Comparison of ENCODE assay signal across 2 cellular contexts in genomic region chr7:100364480-100364879, GRCh38.
TF ChIP-seq lines count a peak whose summit lies in the region.

No MANE protein-coding gene starts in this region.

TF ChIP-seq in SK-N-SH, 30 proteins besides CTCF, POLR2A, EP300 and RAD21:
- TF ChIP-seq GABPA (IDR thresholded peaks at IDR 0.05; ENCODE audit: low read depth) (no peak), RCOR1 (IDR thresholded peaks at IDR 0.05; ENCODE audit: low read length) (no peak), POLR2AphosphoS5 (IDR thresholded peaks at IDR 0.05; ENCODE audit: low read depth, low read length) (peak; percentile 45; the same call in 1 of the 2 replicates)
TF ChIP-seq in SK-N-SH: peak in this region for 1.

TF ChIP-seq in SK-N-SH treated with all-trans-retinoic acid at 6 μM for 48 hours, 23 proteins besides CTCF, POLR2A, EP300 and RAD21:
- TF ChIP-seq ARNTL (CRISPR knock-in tag; IDR thresholded peaks at IDR 0.05; ENCODE audit: borderline replicate concordance, low read depth) (no peak), ZC3H10 (CRISPR knock-in tag; IDR thresholded peaks at IDR 0.05) (no peak), GLIS3 (CRISPR knock-in tag; IDR thresholded peaks at IDR 0.05) (no peak)
- TF ChIP-seq, protein P1, sequence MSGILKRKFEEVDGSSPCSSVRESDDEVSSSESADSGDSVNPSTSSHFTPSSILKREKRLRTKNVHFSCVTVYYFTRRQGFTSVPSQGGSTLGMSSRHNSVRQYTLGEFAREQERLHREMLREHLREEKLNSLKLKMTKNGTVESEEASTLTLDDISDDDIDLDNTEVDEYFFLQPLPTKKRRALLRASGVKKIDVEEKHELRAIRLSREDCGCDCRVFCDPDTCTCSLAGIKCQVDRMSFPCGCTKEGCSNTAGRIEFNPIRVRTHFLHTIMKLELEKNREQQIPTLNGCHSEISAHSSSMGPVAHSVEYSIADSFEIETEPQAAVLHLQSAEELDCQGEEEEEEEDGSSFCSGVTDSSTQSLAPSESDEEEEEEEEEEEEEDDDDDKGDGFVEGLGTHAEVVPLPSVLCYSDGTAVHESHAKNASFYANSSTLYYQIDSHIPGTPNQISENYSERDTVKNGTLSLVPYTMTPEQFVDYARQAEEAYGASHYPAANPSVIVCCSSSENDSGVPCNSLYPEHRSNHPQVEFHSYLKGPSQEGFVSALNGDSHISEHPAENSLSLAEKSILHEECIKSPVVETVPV (CRISPR knock-in tag; IDR thresholded peaks at IDR 0.05): no peak
- TF ChIP-seq, protein P2, sequence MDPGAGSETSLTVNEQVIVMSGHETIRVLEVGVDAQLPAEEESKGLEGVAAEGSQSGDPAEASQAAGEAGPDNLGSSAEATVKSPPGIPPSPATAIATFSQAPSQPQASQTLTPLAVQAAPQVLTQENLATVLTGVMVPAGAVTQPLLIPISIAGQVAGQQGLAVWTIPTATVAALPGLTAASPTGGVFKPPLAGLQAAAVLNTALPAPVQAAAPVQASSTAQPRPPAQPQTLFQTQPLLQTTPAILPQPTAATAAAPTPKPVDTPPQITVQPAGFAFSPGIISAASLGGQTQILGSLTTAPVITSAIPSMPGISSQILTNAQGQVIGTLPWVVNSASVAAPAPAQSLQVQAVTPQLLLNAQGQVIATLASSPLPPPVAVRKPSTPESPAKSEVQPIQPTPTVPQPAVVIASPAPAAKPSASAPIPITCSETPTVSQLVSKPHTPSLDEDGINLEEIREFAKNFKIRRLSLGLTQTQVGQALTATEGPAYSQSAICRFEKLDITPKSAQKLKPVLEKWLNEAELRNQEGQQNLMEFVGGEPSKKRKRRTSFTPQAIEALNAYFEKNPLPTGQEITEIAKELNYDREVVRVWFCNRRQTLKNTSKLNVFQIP (CRISPR knock-in tag; IDR thresholded peaks at IDR 0.05; ENCODE audit: borderline replicate concordance, low read depth): no peak
